Comparison of ENCODE assay signal across 13 cellular contexts in genomic region chr7:159067870-159068787, GRCh38.
DNase-seq lines count a peak whose midpoint lies in the region; ATAC-seq and TF ChIP-seq lines count a peak whose summit lies in the region.
"Had no signal": no experiment of that assay in that cellular context is flagged by ENCODE, and none has a peak within 500 bp of the region (broad histone marks: within the 10 kb centered on the region; RNA-seq: fewer than 3 reads in every experiment).

No MANE protein-coding gene starts in this region.

- no peak for TF ChIP-seq CTCF in CD4-positive, alpha-beta T cell (IDR thresholded peaks at IDR 0.05)

- no peaks in the 10 kb centered on the region for H3K9me3 ChIP-seq in CD4-positive, alpha-beta T cell (ENCODE audit: control insufficient read depth, low read length)
- no peaks in the 10 kb centered on the region for H3K9me3 ChIP-seq in right cardiac atrium (ENCODE audit: control insufficient read depth, low read length)
- H3K9me3 ChIP-seq in SJCRH30 (replicated peaks), result no peaks in the 10 kb centered on the region

- CTCF ChIA-PET in CD4-positive, alpha-beta T cell (lab: Charles Lee), result no interaction called here

- no peaks in the 10 kb centered on the region for H3K36me3 ChIP-seq in SJCRH30

- H3K4me1 ChIP-seq in right cardiac atrium (ENCODE audit: control insufficient read depth, insufficient read depth, low read length) (peaks cover 4% of the 10 kb centered on the region), SJCRH30 (peaks cover 8% of the 10 kb centered on the region; the same call in 1 of the 2 replicates)

- H3K27ac ChIP-seq in CD4-positive, alpha-beta T cell (ENCODE audit: low read depth, low read length), result no peak overlapping the region
- H3K27ac ChIP-seq in right cardiac atrium (ENCODE audit: low read length), result peak overlapping the region; percentile 40
- H3K27ac ChIP-seq in SJCRH30, result no peak overlapping the region
- H3K27ac ChIP-seq: KMS-11 had no signal

- H3K4me3 ChIP-seq in right cardiac atrium (ENCODE audit: low read length) (no peak overlapping the region), SJCRH30 (no peak overlapping the region)

- H3K4me3 Mint-ChIP-seq in CD4-positive, alpha-beta T cell, result no peak overlapping the region
- no peak overlapping the region for H3K4me3 Mint-ChIP-seq in activated naive CD8-positive, alpha-beta T cell treated with anti-CD3 and anti-CD28 coated beads, Interleukin-2, amount 10 ng/mL, durations not matched to agents 7 days and 5 days

- POLR2A ChIA-PET in CD4-positive, alpha-beta T cell (lab: Charles Lee), result no interaction called here
- POLR2A ChIA-PET in activated naive CD8-positive, alpha-beta T cell treated with anti-CD3 and anti-CD28 coated beads, Interleukin-2, amount 10 ng/mL, durations not matched to agents 7 days and 5 days (lab: Charles Lee), result no interaction called here

- DNase-seq in CD4-positive, alpha-beta T cell, result no peak
- no peak for DNase-seq in activated naive CD8-positive, alpha-beta T cell treated with anti-CD3 and anti-CD28 coated beads, Interleukin-2, amount 10 ng/mL, durations not matched to agents 7 days and 5 days
- DNase-seq in right cardiac atrium, result peak; percentile 87 to 95 (median 94)
- DNase-seq in posterior vena cava (ENCODE audit: low spot score), result peak; percentile 93
- DNase-seq in SJCRH30, result no peak
- no peak for DNase-seq in NCI-H1092 treated with DMSO at 0.1 percent for 48 hours (lab: John Stamatoyannopoulos, UW)
- DNase-seq in stimulated activated CD4-positive, alpha-beta T cell treated with anti-CD3 and anti-CD28 coated beads, Interleukin-1b, Interleukin-23, amount 100 ng/mL, for 48 hours, result no peak
- DNase-seq: Calu3; dorsolateral prefrontal cortex; kidney glomerular epithelial cell; stimulated activated CD4-positive, alpha-beta T cell treated with anti-CD3 and anti-CD28 coated beads, Interleukin-4, amount 100 ng/mL, for 4 hours had no signal

- H3K36me3 Mint-ChIP-seq in CD4-positive, alpha-beta T cell (ENCODE audit: low read depth), result no peaks in the 10 kb centered on the region
- no peaks in the 10 kb centered on the region for H3K36me3 Mint-ChIP-seq in activated naive CD8-positive, alpha-beta T cell treated with anti-CD3 and anti-CD28 coated beads, Interleukin-2, amount 10 ng/mL, durations not matched to agents 7 days and 5 days

- H3K9me3 Mint-ChIP-seq in CD4-positive, alpha-beta T cell, result no peaks in the 10 kb centered on the region
- H3K9me3 Mint-ChIP-seq in activated naive CD8-positive, alpha-beta T cell treated with anti-CD3 and anti-CD28 coated beads, Interleukin-2, amount 10 ng/mL, durations not matched to agents 7 days and 5 days, result no peaks in the 10 kb centered on the region

- no peaks in the 10 kb centered on the region for H3K27me3 ChIP-seq in CD4-positive, alpha-beta T cell (ENCODE audit: control insufficient read depth, insufficient read depth, low read length)
- H3K27me3 ChIP-seq in right cardiac atrium (ENCODE audit: control insufficient read depth, insufficient read depth) (no peaks in the 10 kb centered on the region), SJCRH30 (no peaks in the 10 kb centered on the region)
- H3K27me3 ChIP-seq: dorsolateral prefrontal cortex had no signal

- H3K27ac Mint-ChIP-seq in CD4-positive, alpha-beta T cell, result peak overlapping the region; percentile 65
- H3K27ac Mint-ChIP-seq in activated naive CD8-positive, alpha-beta T cell treated with anti-CD3 and anti-CD28 coated beads, Interleukin-2, amount 10 ng/mL, durations not matched to agents 7 days and 5 days, result no peak overlapping the region

- H3K27me3 Mint-ChIP-seq in CD4-positive, alpha-beta T cell, result no peaks in the 10 kb centered on the region
- no peaks in the 10 kb centered on the region for H3K27me3 Mint-ChIP-seq in activated naive CD8-positive, alpha-beta T cell treated with anti-CD3 and anti-CD28 coated beads, Interleukin-2, amount 10 ng/mL, durations not matched to agents 7 days and 5 days

- ATAC-seq in CD4-positive, alpha-beta T cell (ENCODE audit: poor library complexity), result no peak
- ATAC-seq in activated naive CD8-positive, alpha-beta T cell treated with anti-CD3 and anti-CD28 coated beads, Interleukin-2, amount 10 ng/mL, durations not matched to agents 7 days and 5 days (ENCODE audit: low read depth), result peak; percentile 21
- ATAC-seq in right cardiac atrium, result peak; percentile 91 to 93
- ATAC-seq in HG03196 (IDR thresholded peaks at IDR 0.05; ENCODE audit: unreplicated experiment), result no peak

- intact Hi-C loops in CD4-positive, alpha-beta T cell (cut with DNase I, micrococcal nuclease), result no loop called here
- intact Hi-C loops in right cardiac atrium (cut with DNase I) (loop anchor here in 1 of 4 donors (10.0 kb wide), 1 partner anchor 47 kb away; no protein-coding TSS in a partner anchor), posterior vena cava (cut with DNase I) (no loop called here)

- 54% methylated on average over 22 of the region's 22 CpGs for WGBS in right cardiac atrium

- peaks cover 40% of the 10 kb centered on the region for H3K4me1 Mint-ChIP-seq in CD4-positive, alpha-beta T cell (ENCODE audit: low read depth)
- H3K4me1 Mint-ChIP-seq in activated naive CD8-positive, alpha-beta T cell treated with anti-CD3 and anti-CD28 coated beads, Interleukin-2, amount 10 ng/mL, durations not matched to agents 7 days and 5 days, result peaks cover 12% of the 10 kb centered on the region

Comparison
In these comparisons a context has a peak if more than half of its experiments do, and no peak if none do; other contexts are left out.
1. ATAC-seq: peak in activated naive CD8-positive, alpha-beta T cell treated with anti-CD3 and anti-CD28 coated beads, Interleukin-2, amount 10 ng/mL, durations not matched to agents 7 days and 5 days (single experiment) and right cardiac atrium (2 of 2); none in CD4-positive, alpha-beta T cell (single experiment) and HG03196 (single experiment).
2. DNase-seq: peak in right cardiac atrium (3 of 3) and posterior vena cava (single experiment); none in CD4-positive, alpha-beta T cell (0 of 10), activated naive CD8-positive, alpha-beta T cell treated with anti-CD3 and anti-CD28 coated beads, Interleukin-2, amount 10 ng/mL, durations not matched to agents 7 days and 5 days (single experiment), SJCRH30 (0 of 2), NCI-H1092 treated with DMSO at 0.1 percent for 48 hours (single experiment) and stimulated activated CD4-positive, alpha-beta T cell treated with anti-CD3 and anti-CD28 coated beads, Interleukin-1b, Interleukin-23, amount 100 ng/mL, for 48 hours (single experiment).